Comparison of ENCODE assay signal across 25 cellular contexts in the genomic region with DNA sequence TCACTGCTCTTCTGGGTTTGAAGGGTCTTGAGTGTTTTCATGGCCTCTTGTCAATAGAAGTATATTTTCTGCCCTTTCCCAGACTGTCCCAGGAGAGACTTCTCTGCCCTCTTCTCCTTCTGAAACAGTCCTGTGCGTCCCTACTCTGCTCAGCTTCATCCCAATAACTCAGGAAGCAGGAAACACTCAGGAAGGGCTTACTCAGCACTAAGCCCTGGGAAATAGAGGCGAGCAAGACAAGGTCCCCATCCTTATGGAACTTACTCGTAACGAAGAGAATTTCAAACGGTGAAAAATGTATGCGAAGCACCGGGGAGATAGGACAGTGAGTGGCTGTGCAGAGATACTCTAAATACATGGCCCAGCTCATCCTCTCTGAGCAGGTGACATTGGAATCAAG. TPM values are rescaled to one million over a fixed set of nuclear protein-coding genes. Genes with fewer than 3 reads are reported as not detected.
DNase-seq lines count a peak whose midpoint lies in the region; ATAC-seq, FAIRE-seq and TF ChIP-seq lines count a peak whose summit lies in the region.
"Had no signal": no experiment of that assay in that cellular context is flagged by ENCODE, and none has a peak within 500 bp of the region (broad histone marks: within the 10 kb centered on the region; RNA-seq: fewer than 3 reads in every experiment).

No MANE protein-coding gene starts in this region.

- H4K20me1 ChIP-seq in PC-9 (ENCODE audit: insufficient read depth) = no peaks in the 10 kb centered on the region
- H4K20me1 ChIP-seq in K562 (replicated peaks; ENCODE audit: control insufficient read depth, insufficient read depth, low read length) = no peaks in the 10 kb centered on the region
- H4K20me1 ChIP-seq: BLaER1 treated with 17β-estradiol and CSF1 and Interleukin-3, amounts not matched to agents 10 nM and 100 nM had no signal

- no peak for FAIRE-seq in K562 (lab: Jason Lieb, UNC)
- FAIRE-seq: A549, D721Med, GM19239 had no signal

- H3K9me1 ChIP-seq in K562 (ENCODE audit: control insufficient read depth, insufficient read depth, low read length) = no peaks in the 10 kb centered on the region

- DNase-seq in PC-9 (no peak), K562 (ENCODE audit: extremely low read depth in 1 of 4, low spot score in 3 of 4) (no peak), neural crest cell (ENCODE audit: low read depth, low spot score) (no peak), gastrocnemius medialis (no peak), SK-N-DZ (ENCODE audit: low spot score) (no peak)
- DNase-seq: AML-193; CD4-positive, alpha-beta T cell; HFFc6; IMR-90; NCI-H1048; NCI-H1417; NCI-H1694; NCI-H2029 treated with DMSO at 0.1 percent for 48 hours; NCI-H526 treated with DMSO at 0.1 percent for 48 hours; RPMI8226; SHP77 treated with DMSO at 0.1 percent for 48 hours had no signal

- H3F3A ChIP-seq in PC-9 (ENCODE audit: insufficient read depth, low read depth) = peaks cover 51% of the 10 kb centered on the region

- TF ChIP-seq CTCF in PC-9 (conservative IDR thresholded peaks at IDR 0.05) (no peak), K562 (IDR thresholded peaks at IDR 0.05 in 2 of 3, conservative IDR thresholded peaks at IDR 0.05 in 1 of 3; ENCODE audit: insufficient read depth in 2 of 3, low read depth in 1 of 3, low read length in 3 of 3) (no peak), neural crest cell (conservative IDR thresholded peaks at IDR 0.05) (no peak), gastrocnemius medialis (IDR thresholded peaks at IDR 0.05 in 4 of 5, conservative IDR thresholded peaks at IDR 0.05 in 1 of 5) (no peak)

- TF ChIP-seq POLR2A in K562 (conservative IDR thresholded peaks at IDR 0.05) (no peak), gastrocnemius medialis (IDR thresholded peaks at IDR 0.05) (no peak)

- no peak for TF ChIP-seq RAD21 in K562 (CRISPR knock-in tag; conservative IDR thresholded peaks at IDR 0.05 in 1 of 2, IDR thresholded peaks at IDR 0.05 in 1 of 2)

- POLR2A ChIA-PET in PC-9 (lab: Charles Lee; ENCODE audit: unreplicated experiment) (no interaction called here), K562 (lab: Yijun Ruan, JAX) (interaction anchor here (1.2 to 8.9 kb wide), 3 partner anchors 7 to 16 kb away, joined by 4 to 103 read pairs (median 7); no protein-coding TSS in a partner anchor)

- no TSS peak for BruUV-seq in PC-9 (replicated peaks; lab: Mats Ljungman, UMichigan)
- BruUV-seq in K562 (replicated peaks; lab: Mats Ljungman, UMichigan) = no TSS peak

- peaks cover 56% of the 10 kb centered on the region for H3K4me1 ChIP-seq in PC-9 (replicated peaks; ENCODE audit: insufficient read depth)
- peaks cover 16 to 17% of the 10 kb centered on the region in 2 experiments; a peak in 4 of 5 replicates for H3K4me1 ChIP-seq in K562 (replicated peaks in 1 of 2; ENCODE audit: control insufficient read depth in 2 of 2, insufficient read depth in 2 of 2, low read length in 2 of 2)
- no peaks in the 10 kb centered on the region for H3K4me1 ChIP-seq in thymus (ENCODE audit: control insufficient read depth, insufficient read depth, low read length)
- no peaks in the 10 kb centered on the region for H3K4me1 ChIP-seq in gastrocnemius medialis
- H3K4me1 ChIP-seq: A549, HAP-1 had no signal

- in situ Hi-C loops in K562 (cut with MboI) = no loop called here
- in situ Hi-C loops in gastrocnemius medialis (cut with MboI; ENCODE audit: low sequenced_read_pairs in 4 of 4) = no loop called here

- peak overlapping the region in 1 of 2 experiments; percentile 28; a peak in 1 of 4 replicates for H3K9ac ChIP-seq in K562 (ENCODE audit: insufficient read depth in 1 of 2, low read depth in 2 of 2, low read length in 2 of 2)
- H3K9ac ChIP-seq: BLaER1 treated with 17β-estradiol and CSF1 and Interleukin-3, amounts not matched to agents 10 nM and 100 nM; KMS-11 had no signal

- H3K4me2 ChIP-seq in PC-9 (peak overlapping the region; percentile 75), K562 (ENCODE audit: insufficient read depth, low read length) (no peak overlapping the region)
- H3K4me2 ChIP-seq: A549, KMS-11 had no signal

- peak overlapping the region; percentile 38 for H3K27ac Mint-ChIP-seq in neural crest cell (ENCODE audit: unreplicated experiment)
- H3K27ac Mint-ChIP-seq: CD4-positive, alpha-beta T cell; HFFc6 had no signal

- H3K27me3 Mint-ChIP-seq in neural crest cell (ENCODE audit: low read depth) = no peaks in the 10 kb centered on the region
- H3K27me3 Mint-ChIP-seq: CD4-positive, alpha-beta T cell had no signal

- H3K9me3 ChIP-seq in PC-9 (ENCODE audit: insufficient read depth, low read depth) (no peaks in the 10 kb centered on the region), K562 (replicated peaks; ENCODE audit: control insufficient read depth, insufficient read depth, low read depth, low read length) (no peaks in the 10 kb centered on the region), thymus (ENCODE audit: control insufficient read depth) (no peaks in the 10 kb centered on the region), gastrocnemius medialis (no peaks in the 10 kb centered on the region)
- H3K9me3 ChIP-seq: A549, HAP-1 had no signal

- H3K36me3 ChIP-seq in PC-9 (ENCODE audit: low read depth) = no peaks in the 10 kb centered on the region
- H3K36me3 ChIP-seq in K562 (ENCODE audit: control insufficient read depth, insufficient read depth, low read length) = no peaks in the 10 kb centered on the region
- peaks cover 4% of the 10 kb centered on the region for H3K36me3 ChIP-seq in thymus (ENCODE audit: control insufficient read depth, insufficient read depth)
- no peaks in the 10 kb centered on the region for H3K36me3 ChIP-seq in gastrocnemius medialis
- H3K36me3 ChIP-seq: BLaER1 treated with 17β-estradiol and CSF1 and Interleukin-3, amounts not matched to agents 10 nM and 100 nM; HAP-1 had no signal

- H3K27me3 ChIP-seq in PC-9 (ENCODE audit: insufficient read depth, low read depth) = no peaks in the 10 kb centered on the region
- H3K27me3 ChIP-seq in K562 (ENCODE audit: control insufficient read depth in 2 of 2, insufficient read depth in 2 of 2, low read length in 2 of 2) = no peaks in the 10 kb centered on the region
- H3K27me3 ChIP-seq in thymus (ENCODE audit: control insufficient read depth, insufficient read depth) = no peaks in the 10 kb centered on the region
- H3K27me3 ChIP-seq in gastrocnemius medialis = no peaks in the 10 kb centered on the region
- H3K27me3 ChIP-seq: BLaER1 treated with 17β-estradiol and CSF1 and Interleukin-3, amounts not matched to agents 10 nM and 100 nM had no signal

- H3K9me2 ChIP-seq in PC-9 (ENCODE audit: insufficient read depth) = no peaks in the 10 kb centered on the region

- ATAC-seq in K562 (no peak), gastrocnemius medialis (no peak), HG03196 (IDR thresholded peaks at IDR 0.05; ENCODE audit: unreplicated experiment) (no peak)

- no peaks in the 10 kb centered on the region for H3K36me3 Mint-ChIP-seq in neural crest cell (ENCODE audit: low read depth)

- CTCF ChIA-PET in PC-9 (lab: Charles Lee) = interaction anchor here (0.6 kb wide), 1 partner anchor 81 kb away, joined by 4 read pairs; no protein-coding TSS in a partner anchor
- CTCF ChIA-PET in K562 (lab: Yijun Ruan, JAX; ENCODE audit: low intra/inter-chr PET ratio) = no interaction called here

- TF ChIP-seq EP300 in K562 (IDR thresholded peaks at IDR 0.05; ENCODE audit: low read length) = no peak

- no peak overlapping the region for H3K4me3 Mint-ChIP-seq in neural crest cell
- H3K4me3 Mint-ChIP-seq: CD4-positive, alpha-beta T cell; HFFc6 had no signal

- H3K27ac ChIP-seq in PC-9 = peak overlapping the region; percentile 85
- no peak overlapping the region for H3K27ac ChIP-seq in K562 (ENCODE audit: extremely low read depth, low read depth, low read length)
- H3K27ac ChIP-seq in thymus (ENCODE audit: low read depth) = peak overlapping the region; percentile 42
- H3K27ac ChIP-seq in gastrocnemius medialis = no peak overlapping the region
- H3K27ac ChIP-seq: A549; BLaER1 treated with 17β-estradiol and CSF1 and Interleukin-3, amounts not matched to agents 10 nM and 100 nM; KMS-11; SK-N-MC had no signal

- no peak overlapping the region for H3K4me3 ChIP-seq in PC-9
- no peak overlapping the region for H3K4me3 ChIP-seq in K562
- no peak overlapping the region for H3K4me3 ChIP-seq in thymus (ENCODE audit: low read length)
- no peak overlapping the region for H3K4me3 ChIP-seq in gastrocnemius medialis
- H3K4me3 ChIP-seq: A549; BLaER1 treated with 17β-estradiol and CSF1 and Interleukin-3, amounts not matched to agents 10 nM and 100 nM; HAP-1; SK-N-MC had no signal

- 85% methylated on average over 7 of the region's 7 CpGs for WGBS in K562 (ENCODE audit: insufficient coverage, low coverage, missing lambda C conversion rate)
- 97% methylated on average over 7 of the region's 7 CpGs for WGBS in thymus

- no peaks in the 10 kb centered on the region for H3K9me3 Mint-ChIP-seq in neural crest cell
- H3K9me3 Mint-ChIP-seq: CD4-positive, alpha-beta T cell; HFFc6 had no signal

- H3K79me2 ChIP-seq in PC-9 (ENCODE audit: low read depth) (no peaks in the 10 kb centered on the region), K562 (ENCODE audit: control insufficient read depth, insufficient read depth, low read length) (no peaks in the 10 kb centered on the region; the same call in 2 of the 3 replicates)

- intact Hi-C loops in PC-9 (cut with micrococcal nuclease; ENCODE audit: unreplicated experiment) (loop anchor here (5.0 kb wide), 1 partner anchor 203 kb away; the partner anchor contains the start of gene TM4SF19), K562 (cut with micrococcal nuclease) (no loop called here), gastrocnemius medialis (cut with DNase I; ENCODE audit: low total_unique reads) (no loop called here)

- H3K4me1 Mint-ChIP-seq in neural crest cell = no peaks in the 10 kb centered on the region

- H2AFZ ChIP-seq in PC-9 = no peak overlapping the region
- no peak overlapping the region for H2AFZ ChIP-seq in K562 (ENCODE audit: low read depth, low read length)

RNA-seq across cellular contexts. Expression of gene TFRC, which starts 52.8 kb away (rescaled TPM):
- 134 and 195 TPM in 2 replicates for total RNA-seq in PC-9 (2021)
- total RNA-seq in K562 (2011; cell fraction: chromatin; rRNA removed; ENCODE audit: low replicate concordance) = 1,487 and 3,369 TPM in 2 replicates
- 1,103 and 1,251 TPM in 2 replicates for total RNA-seq in K562 (2011; cell fraction: nucleolus; rRNA removed)
- 1,578 and 1,589 TPM in 2 replicates for total RNA-seq in K562 (2011; cell fraction: nucleoplasm; rRNA removed)
- 303 and 478 TPM in 2 replicates for total RNA-seq in K562 (2014; rRNA removed)
- total RNA-seq in K562 (2014; rRNA removed; fragmentation: Illumina TruSeq; extraction: Trizol) = 468 and 534 TPM in 2 replicates
- 310 and 332 TPM in 2 replicates for total RNA-seq in K562 (2015; rRNA removed; fragmentation: Illumina TruSeq; extraction: Trizol)
- 450 and 470 TPM in 2 replicates for total RNA-seq in K562 (2021)
- 521 and 679 TPM in 2 replicates for polyA plus RNA-seq in K562 (2011; rRNA removed)
- 104 and 238 TPM in 2 replicates for polyA plus RNA-seq in K562 (2011; cell fraction: cytosol; rRNA removed)
- 454 and 755 TPM in 2 replicates for polyA plus RNA-seq in K562 (2011; cell fraction: nucleus; rRNA removed)
- polyA plus RNA-seq in K562 (2012) = 166 and 406 TPM in 2 replicates
- 239 and 256 TPM in 2 replicates for polyA plus RNA-seq in K562 (2014; fragmentation: Illumina TruSeq; extraction: Trizol)
- 100 to 1,000 TPM; 149 to 308 TPM for polyA plus RNA-seq in K562 (2014; fragmentation: Nextera tagmentation; extraction: Ambion mirVana)
- polyA plus RNA-seq in K562 (2014; rRNA removed) = 241 and 268 TPM in 2 replicates
- polyA minus RNA-seq in K562 (2011; rRNA and poly(A)+ RNA removed) = 2,244 and 2,897 TPM in 2 replicates
- 425 and 493 TPM in 2 replicates for polyA minus RNA-seq in K562 (2011; cell fraction: cytosol; rRNA and poly(A)+ RNA removed)
- 581 and 964 TPM in 2 replicates for polyA minus RNA-seq in K562 (2011; cell fraction: nucleus; rRNA and poly(A)+ RNA removed)
- 81.2 and 84.4 TPM in 2 replicates for total RNA-seq in neural crest cell
- polyA plus RNA-seq in thymus = 32.0 TPM
- total RNA-seq in gastrocnemius medialis = 100 to 1,000 TPM in 1 of 4 donors, 10 to 100 TPM in 3; 23.1 to 162 (median 56.3) TPM
- 113 and 119 TPM in 2 replicates for polyA plus RNA-seq in SK-N-DZ (2014; cell fraction: cytosol; rRNA removed)
- 107 and 138 TPM in 2 replicates for polyA plus RNA-seq in SK-N-DZ (2014; cell fraction: nucleus; rRNA removed)

Comparison
In these comparisons a context has a peak if more than half of its experiments do, and no peak if none do; other contexts are left out.
1. H3K27ac ChIP-seq: peak in PC-9 (single experiment) and thymus (single experiment); none in K562 (single experiment) and gastrocnemius medialis (0 of 4).